8 cellular contexts compared by ENCODE assay signal in genomic region chr9:73154271-73154670, GRCh38. TPM values are rescaled to one million over a fixed set of nuclear protein-coding genes. Genes with fewer than 3 reads are reported as not detected.
A peak's percentile ranks its signal among the peaks of the same experiment; 100 is the strongest.
DNase-seq lines count a peak whose midpoint lies in the region; ATAC-seq and TF ChIP-seq lines count a peak whose summit lies in the region.

No MANE protein-coding gene starts in this region.

- H3K4me1 ChIP-seq in CD4-positive, CD25-positive, alpha-beta regulatory T cell (ENCODE audit: control insufficient read depth, insufficient read depth, low read length, poor library complexity, severe bottlenecking) = peaks cover 33% of the 10 kb centered on the region
- H3K4me1 ChIP-seq in PC-9 (replicated peaks; ENCODE audit: insufficient read depth) (peaks cover 37% of the 10 kb centered on the region), duodenal mucosa (ENCODE audit: control insufficient read depth in 1 of 2, insufficient read depth in 2 of 2, low read length in 2 of 2) (peaks cover under 1 to 16% of the 10 kb centered on the region in 2 donors)

- peak overlapping the region; percentile 85 to 98 (median 94) for H3K27ac Mint-ChIP-seq in CD4-positive, CD25-positive, alpha-beta regulatory T cell
- peak overlapping the region; percentile 95 for H3K27ac Mint-ChIP-seq in osteocyte (ENCODE audit: unreplicated experiment)

- peak overlapping the region; percentile 56; the same call in 1 of the 2 replicates for H3K4me2 ChIP-seq in PC-9

- H3K4me3 Mint-ChIP-seq in CD4-positive, CD25-positive, alpha-beta regulatory T cell = peak overlapping the region; percentile 54 to 82 (median 74)
- peak overlapping the region; percentile 88 for H3K4me3 Mint-ChIP-seq in osteocyte (ENCODE audit: unreplicated experiment)

- DNase-seq in CD4-positive, CD25-positive, alpha-beta regulatory T cell = no peak
- DNase-seq in PC-9 (no peak), osteocyte (ENCODE audit: extremely low spot score, unreplicated experiment) (no peak), NCI-H1105 (lab: John Stamatoyannopoulos, UW) (no peak), Kasumi-1 (lab: John Stamatoyannopoulos, UW) (no peak), NCI-H226 (no peak), SHP77 (lab: John Stamatoyannopoulos, UW) (no peak)

- H3K36me3 ChIP-seq in CD4-positive, CD25-positive, alpha-beta regulatory T cell (ENCODE audit: control insufficient read depth, insufficient read depth, low read length) = no peaks in the 10 kb centered on the region
- H3K36me3 ChIP-seq in PC-9 (ENCODE audit: low read depth) (peaks cover 9% of the 10 kb centered on the region; the same call in 1 of the 2 replicates), duodenal mucosa (ENCODE audit: control insufficient read depth in 1 of 2, insufficient read depth in 2 of 2, low read length in 2 of 2) (peaks cover 0 to 2% of the 10 kb centered on the region in 2 donors)

- no peaks in the 10 kb centered on the region for H3K27me3 ChIP-seq in CD4-positive, CD25-positive, alpha-beta regulatory T cell (ENCODE audit: control insufficient read depth, insufficient read depth, low read length)
- H3K27me3 ChIP-seq in PC-9 (ENCODE audit: insufficient read depth, low read depth) (no peaks in the 10 kb centered on the region), duodenal mucosa (ENCODE audit: control insufficient read depth in 1 of 2, insufficient read depth in 2 of 2, low read length in 2 of 2) (no peaks in the 10 kb centered on the region)

- CTCF ChIA-PET in PC-9 (lab: Charles Lee) = no interaction called here

- peak overlapping the region; percentile 76 for H3K27ac ChIP-seq in CD4-positive, CD25-positive, alpha-beta regulatory T cell (ENCODE audit: insufficient read depth, low read length, poor library complexity, severe bottlenecking)
- H3K27ac ChIP-seq in PC-9 (no peak overlapping the region), duodenal mucosa (ENCODE audit: low read depth, low read length) (no peak overlapping the region)

- POLR2A ChIA-PET in PC-9 (lab: Charles Lee; ENCODE audit: unreplicated experiment) = interaction anchor here (0.6 kb wide), 1 partner anchor 175 kb away, joined by 5 read pairs; no protein-coding TSS in a partner anchor

- no peaks in the 10 kb centered on the region for H3K36me3 Mint-ChIP-seq in CD4-positive, CD25-positive, alpha-beta regulatory T cell
- H3K36me3 Mint-ChIP-seq in osteocyte (ENCODE audit: unreplicated experiment) = peaks cover 21% of the 10 kb centered on the region

- no peaks in the 10 kb centered on the region for H3K27me3 Mint-ChIP-seq in CD4-positive, CD25-positive, alpha-beta regulatory T cell
- no peaks in the 10 kb centered on the region for H3K27me3 Mint-ChIP-seq in osteocyte (ENCODE audit: unreplicated experiment)

- no peak overlapping the region for H2AFZ ChIP-seq in PC-9

- peaks cover 36 to 56% (median 45%) of the 10 kb centered on the region in 4 donors for H3K4me1 Mint-ChIP-seq in CD4-positive, CD25-positive, alpha-beta regulatory T cell
- H3K4me1 Mint-ChIP-seq in osteocyte (ENCODE audit: unreplicated experiment) = peaks cover 76% of the 10 kb centered on the region

- H3K9me3 ChIP-seq in CD4-positive, CD25-positive, alpha-beta regulatory T cell (ENCODE audit: control insufficient read depth in 2 of 2, low read length in 2 of 2) = no peaks in the 10 kb centered on the region
- H3K9me3 ChIP-seq in PC-9 (ENCODE audit: insufficient read depth, low read depth) (peaks cover 26% of the 10 kb centered on the region), duodenal mucosa (ENCODE audit: control insufficient read depth in 1 of 2, low read length in 2 of 2) (no peaks in the 10 kb centered on the region)

- H3K9me2 ChIP-seq in PC-9 (ENCODE audit: insufficient read depth) = no peaks in the 10 kb centered on the region

- no peaks in the 10 kb centered on the region for H3K9me3 Mint-ChIP-seq in CD4-positive, CD25-positive, alpha-beta regulatory T cell
- no peaks in the 10 kb centered on the region for H3K9me3 Mint-ChIP-seq in osteocyte (ENCODE audit: unreplicated experiment)

- H4K20me1 ChIP-seq in PC-9 (ENCODE audit: insufficient read depth) = no peaks in the 10 kb centered on the region

- TF ChIP-seq CTCF in PC-9 (conservative IDR thresholded peaks at IDR 0.05) (no peak), osteocyte (IDR thresholded peaks at IDR 0.05) (no peak)

- H3F3A ChIP-seq in PC-9 (ENCODE audit: insufficient read depth, low read depth) = peaks cover 20% of the 10 kb centered on the region; the same call in 1 of the 2 replicates

- no peak for ATAC-seq in CD4-positive, CD25-positive, alpha-beta regulatory T cell (ENCODE audit: low read depth in 2 of 2)

- BruUV-seq in PC-9 (replicated peaks; lab: Mats Ljungman, UMichigan) = no TSS peak

- intact Hi-C loops in PC-9 (cut with micrococcal nuclease; ENCODE audit: unreplicated experiment) = loop anchor here (2.0 to 10.0 kb wide), 2 partner anchors 47 to 1009 kb away; partner anchors contain the start of gene GDA

- peaks cover 15% of the 10 kb centered on the region; the same call in 1 of the 2 replicates for H3K79me2 ChIP-seq in PC-9 (ENCODE audit: low read depth)

- peak overlapping the region; percentile 76 for H3K4me3 ChIP-seq in CD4-positive, CD25-positive, alpha-beta regulatory T cell (ENCODE audit: low read depth, low read length)
- H3K4me3 ChIP-seq in PC-9 = peak overlapping the region; percentile 55; the same call in 1 of the 2 replicates
- peak overlapping the region; percentile 43 to 65 for H3K4me3 ChIP-seq in duodenal mucosa (ENCODE audit: low read depth in 1 of 2, low read length in 2 of 2)

- peak overlapping the region; percentile 27 to 51 for H3K9ac ChIP-seq in duodenal mucosa (ENCODE audit: low read depth in 1 of 2, low read length in 2 of 2)

RNA-seq across cellular contexts. Expression of gene ANXA1, which starts 2.6 kb away (rescaled TPM):
- 274 TPM for total RNA-seq in CD4-positive, CD25-positive, alpha-beta regulatory T cell
- 100 to 1,000 TPM in 1 of 4 donors, 10 to 100 TPM in 3; 50.7 to 107 (median 71.9) TPM for polyA plus RNA-seq in CD4-positive, CD25-positive, alpha-beta regulatory T cell
- 653 and 753 TPM in 2 replicates for total RNA-seq in PC-9 (2021)
- total RNA-seq in osteocyte = 193 and 237 TPM in 2 replicates
